Comparison of ENCODE assay signal across 24 cellular contexts in the genomic region with DNA sequence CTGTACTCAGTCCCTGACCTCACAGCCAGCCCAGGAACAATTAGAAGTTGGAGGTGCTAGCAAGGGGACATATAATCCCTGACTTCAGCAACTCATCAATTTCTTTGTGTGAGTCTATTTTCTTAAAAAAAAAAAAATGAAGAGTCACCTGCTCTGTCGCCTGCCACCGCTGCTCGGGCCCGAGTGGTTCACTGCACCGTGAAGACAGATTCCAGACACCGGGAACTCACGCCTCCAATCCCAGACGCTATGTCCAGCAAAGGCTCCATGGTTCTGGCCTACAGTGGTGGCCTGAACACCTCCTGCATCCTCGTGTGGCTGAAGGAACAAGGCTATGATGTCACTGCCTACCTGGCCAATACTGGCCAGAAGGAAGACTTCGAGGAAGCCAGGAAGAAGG.
"Had no signal": no experiment of that assay in that cellular context is flagged by ENCODE, and none has a peak within 500 bp of the region (broad histone marks: within the 10 kb centered on the region; RNA-seq: fewer than 3 reads in every experiment).

No MANE protein-coding gene starts in this region.

- H3K27ac ChIP-seq: colonic mucosa, coronary artery, dorsolateral prefrontal cortex, epithelial cell of prostate, esophagus muscularis mucosa, esophagus squamous epithelium, foreskin keratinocyte, gastrocnemius medialis, gastroesophageal sphincter, heart left ventricle had no signal

- DNase-seq: colonic mucosa; cortex of kidney; dermis blood vessel endothelial cell; dorsolateral prefrontal cortex; effector CD4-positive, alpha-beta T cell; effector CD8-positive, alpha-beta T cell; effector memory CD4-positive, alpha-beta T cell; effector memory CD8-positive, alpha-beta T cell; endodermal cell; erythroblast; esophagus squamous epithelium; foreskin fibroblast; foreskin keratinocyte; foreskin melanocyte; gastrocnemius medialis; glutamatergic neuron; head of caudate nucleus had no signal

- H3K4me1 ChIP-seq: colonic mucosa, esophagus muscularis mucosa, esophagus squamous epithelium, foreskin keratinocyte, gastrocnemius medialis, gastroesophageal sphincter, heart left ventricle had no signal

- H3K36me3 ChIP-seq: colonic mucosa, esophagus muscularis mucosa, esophagus squamous epithelium, gastrocnemius medialis, gastroesophageal sphincter, heart left ventricle had no signal

- H3K27me3 Mint-ChIP-seq: dendritic cell treated with granulocyte-macrophage colony-stimulating factor and Interleukin-4, amounts not matched to agents 40 ng/mL and 50 ng/mL, for 4 days; effector memory CD8-positive, alpha-beta T cell had no signal

- H3K27me3 ChIP-seq: colonic mucosa, dorsolateral prefrontal cortex, esophagus muscularis mucosa, esophagus squamous epithelium, foreskin keratinocyte, gastrocnemius medialis, gastroesophageal sphincter, heart left ventricle had no signal

- H3K4me3 Mint-ChIP-seq: dendritic cell treated with granulocyte-macrophage colony-stimulating factor and Interleukin-4, amounts not matched to agents 40 ng/mL and 50 ng/mL, for 4 days; effector memory CD8-positive, alpha-beta T cell; endodermal cell had no signal

- H3K27ac Mint-ChIP-seq: dendritic cell treated with granulocyte-macrophage colony-stimulating factor and Interleukin-4, amounts not matched to agents 40 ng/mL and 50 ng/mL, for 4 days; effector memory CD8-positive, alpha-beta T cell; endodermal cell had no signal

- ATAC-seq: effector memory CD8-positive, alpha-beta T cell; esophagus mucosa; foreskin keratinocyte; gastrocnemius medialis; gastroesophageal sphincter; heart left ventricle had no signal

- H3K9me3 Mint-ChIP-seq: effector memory CD8-positive, alpha-beta T cell; endodermal cell had no signal

- H3K4me3 ChIP-seq: colonic mucosa, coronary artery, dorsolateral prefrontal cortex, esophagus muscularis mucosa, esophagus squamous epithelium, gastrocnemius medialis, gastroesophageal sphincter, heart left ventricle had no signal

- H3K9me3 ChIP-seq: colonic mucosa, esophagus muscularis mucosa, esophagus squamous epithelium, gastrocnemius medialis, gastroesophageal sphincter, heart left ventricle had no signal
